Comparison of ENCODE assay signal across 17 cellular contexts in genomic region chr9:128694344-128694743, GRCh38.
"Had no signal": no experiment of that assay in that cellular context is flagged by ENCODE, and none has a peak within 500 bp of the region (broad histone marks: within the 10 kb centered on the region; RNA-seq: fewer than 3 reads in every experiment).

No MANE protein-coding gene starts in this region.

- H3K4me3 Mint-ChIP-seq: activated CD8-positive, alpha-beta memory T cell treated with anti-CD3 and anti-CD28 coated beads, Interleukin-2, amount 10 ng/mL, durations not matched to agents 7 days and 5 days; activated naive CD4-positive, alpha-beta T cell treated with anti-CD3 and anti-CD28 coated beads, Interleukin-2, amount 10 ng/mL, durations not matched to agents 7 days and 5 days; naive thymus-derived CD8-positive, alpha-beta T cell had no signal

- ATAC-seq: activated CD8-positive, alpha-beta memory T cell treated with anti-CD3 and anti-CD28 coated beads, Interleukin-2, amount 10 ng/mL, durations not matched to agents 7 days and 5 days; activated T-cell treated with anti-CD3 and anti-CD28 coated beads, Interleukin-2, amount 50 U/mL, for 4 hours; gastroesophageal sphincter; heart left ventricle; naive thymus-derived CD8-positive, alpha-beta T cell; sciatic nerve had no signal

- H3K27me3 Mint-ChIP-seq: activated CD8-positive, alpha-beta memory T cell treated with anti-CD3 and anti-CD28 coated beads, Interleukin-2, amount 10 ng/mL, durations not matched to agents 7 days and 5 days; activated naive CD4-positive, alpha-beta T cell treated with anti-CD3 and anti-CD28 coated beads, Interleukin-2, amount 10 ng/mL, durations not matched to agents 7 days and 5 days; naive thymus-derived CD8-positive, alpha-beta T cell had no signal

- DNase-seq: activated CD4-positive, alpha-beta T cell treated with anti-CD3 and anti-CD28 coated beads, Interleukin-2, amount 50 U/mL, for 4 hours; activated CD4-positive, CD25-positive, alpha-beta regulatory T cell treated with anti-CD3 and anti-CD28 coated beads, Interleukin-2, amount 50 U/mL, for 72 hours; activated CD8-positive, alpha-beta memory T cell treated with anti-CD3 and anti-CD28 coated beads, Interleukin-2, amount 10 ng/mL, durations not matched to agents 7 days and 5 days; activated effector memory CD4-positive, alpha-beta T cell treated with Interleukin-2 at 50 U/mL for 16 hours; activated naive CD4-positive, alpha-beta T cell treated with anti-CD3 and anti-CD28 coated beads, Interleukin-2, amount 10 ng/mL, durations not matched to agents 7 days and 5 days; activated T-cell treated with anti-CD3 and anti-CD28 coated beads, Interleukin-2, amount 50 U/mL, for 4 hours; adrenal gland; effector CD4-positive, alpha-beta T cell; heart left ventricle; mesendoderm; naive thymus-derived CD8-positive, alpha-beta T cell; stimulated activated CD4-positive, alpha-beta T cell treated with anti-CD3 and anti-CD28 coated beads, Interleukin-4, amount 100 ng/mL, for 4 hours; stimulated activated naive CD4-positive, alpha-beta T cell; substantia nigra; tibial artery had no signal

- H3K27ac Mint-ChIP-seq: activated CD8-positive, alpha-beta memory T cell treated with anti-CD3 and anti-CD28 coated beads, Interleukin-2, amount 10 ng/mL, durations not matched to agents 7 days and 5 days had no signal

- H3K9me3 Mint-ChIP-seq: activated T-cell treated with anti-CD3 and anti-CD28 coated beads, Interleukin-2, amount 50 U/mL, for 4 hours; naive thymus-derived CD8-positive, alpha-beta T cell had no signal
